19 cellular contexts compared by ENCODE assay signal in genomic region chr12:95717336-95717928, GRCh38.
DNase-seq lines count a peak whose midpoint lies in the region; ATAC-seq and TF ChIP-seq lines count a peak whose summit lies in the region.
"Had no signal": no experiment of that assay in that cellular context is flagged by ENCODE, and none has a peak within 500 bp of the region (broad histone marks: within the 10 kb centered on the region; RNA-seq: fewer than 3 reads in every experiment).

No MANE protein-coding gene starts in this region.

- H3K4me3 ChIP-seq in left ventricle myocardium inferior (no peak overlapping the region), body of pancreas (no peak overlapping the region), thoracic aorta (peak overlapping the region; percentile 15)
- H3K4me3 ChIP-seq: BLaER1 treated with 17β-estradiol and CSF1 and Interleukin-3, amounts not matched to agents 10 nM and 100 nM; MG63 had no signal

- no peaks in the 10 kb centered on the region for H3K4me1 Mint-ChIP-seq in activated CD8-positive, alpha-beta T cell treated with anti-CD3 and anti-CD28 coated beads, Interleukin-2, amount 10 ng/mL, durations not matched to agents 7 days and 5 days (ENCODE audit: low read depth)

- TF ChIP-seq CTCF in left ventricle myocardium inferior (IDR thresholded peaks at IDR 0.05; ENCODE audit: borderline replicate concordance) (no peak), body of pancreas (IDR thresholded peaks at IDR 0.05) (no peak), thoracic aorta (IDR thresholded peaks at IDR 0.05) (no peak)

- DNase-seq in left ventricle myocardium inferior, result no peak
- no peak for DNase-seq in Right ventricle myocardium inferior (ENCODE audit: missing footprints)
- DNase-seq in body of pancreas, result no peak
- peak; percentile 87 for DNase-seq in kidney glomerular epithelial cell (lab: John Stamatoyannopoulos, UW)
- no peak for DNase-seq in thoracic aorta (ENCODE audit: low spot score)
- DNase-seq in activated CD8-positive, alpha-beta T cell treated with anti-CD3 and anti-CD28 coated beads, Interleukin-2, amount 10 ng/mL, durations not matched to agents 7 days and 5 days, result no peak
- no peak for DNase-seq in mucosa of gallbladder (ENCODE audit: low spot score)
- DNase-seq: DMS 273 treated with DMSO at 0.1 percent for 48 hours, GOT3, KG1, MG63, NCI-H1092 treated with DMSO at 0.1 percent for 48 hours, NCI-H187 treated with DMSO at 0.1 percent for 48 hours, NCI-H446 treated with DMSO at 0.1 percent for 48 hours, NCI-H774 had no signal

- no peak overlapping the region for H3K27ac Mint-ChIP-seq in activated CD8-positive, alpha-beta T cell treated with anti-CD3 and anti-CD28 coated beads, Interleukin-2, amount 10 ng/mL, durations not matched to agents 7 days and 5 days

- peaks cover 13% of the 10 kb centered on the region for H3K27me3 Mint-ChIP-seq in activated CD8-positive, alpha-beta T cell treated with anti-CD3 and anti-CD28 coated beads, Interleukin-2, amount 10 ng/mL, durations not matched to agents 7 days and 5 days (ENCODE audit: low read depth)

- POLR2A ChIA-PET in activated CD8-positive, alpha-beta T cell treated with anti-CD3 and anti-CD28 coated beads, Interleukin-2, amount 10 ng/mL, durations not matched to agents 7 days and 5 days (lab: Charles Lee), result no interaction called here

- ATAC-seq in Right ventricle myocardium inferior, result no peak
- ATAC-seq in body of pancreas, result peak; percentile 37
- no peak for ATAC-seq in thoracic aorta (ENCODE audit: insufficient number of reproducible peaks, low FRiP score, low read depth)
- ATAC-seq in activated CD8-positive, alpha-beta T cell treated with anti-CD3 and anti-CD28 coated beads, Interleukin-2, amount 10 ng/mL, durations not matched to agents 7 days and 5 days, result no peak
- ATAC-seq in GM19351 (IDR thresholded peaks at IDR 0.05; ENCODE audit: unreplicated experiment), result no peak
- ATAC-seq: HepG2, Panc1 had no signal

- no peaks in the 10 kb centered on the region for H3K9me3 ChIP-seq in left ventricle myocardium inferior (replicated peaks)
- H3K9me3 ChIP-seq in body of pancreas, result no peaks in the 10 kb centered on the region
- H3K9me3 ChIP-seq in thoracic aorta, result no peaks in the 10 kb centered on the region
- H3K9me3 ChIP-seq: BLaER1 treated with 17β-estradiol and CSF1 and Interleukin-3, amounts not matched to agents 10 nM and 100 nM; MG63 had no signal

- intact Hi-C loops in left ventricle myocardium inferior (cut with micrococcal nuclease) (no loop called here), Right ventricle myocardium inferior (cut with DNase I) (no loop called here), body of pancreas (cut with DNase I) (no loop called here)

- H3K36me3 ChIP-seq in left ventricle myocardium inferior, result peaks cover 12% of the 10 kb centered on the region
- peaks cover 0 to 6% of the 10 kb centered on the region in 2 donors for H3K36me3 ChIP-seq in body of pancreas (replicated peaks in 1 of 2; ENCODE audit: insufficient read depth in 1 of 2, low read depth in 2 of 2)
- H3K36me3 ChIP-seq in thoracic aorta, result no peaks in the 10 kb centered on the region
- H3K36me3 ChIP-seq: BLaER1 treated with 17β-estradiol and CSF1 and Interleukin-3, amounts not matched to agents 10 nM and 100 nM had no signal

- H3K36me3 Mint-ChIP-seq in activated CD8-positive, alpha-beta T cell treated with anti-CD3 and anti-CD28 coated beads, Interleukin-2, amount 10 ng/mL, durations not matched to agents 7 days and 5 days (ENCODE audit: low read depth), result no peaks in the 10 kb centered on the region

- TF ChIP-seq POLR2A in body of pancreas (IDR thresholded peaks at IDR 0.05), result no peak

- H3K9me3 Mint-ChIP-seq in activated CD8-positive, alpha-beta T cell treated with anti-CD3 and anti-CD28 coated beads, Interleukin-2, amount 10 ng/mL, durations not matched to agents 7 days and 5 days (ENCODE audit: insufficient read depth), result no peaks in the 10 kb centered on the region

- WGBS in body of pancreas, 2 donors, result 35 to 47% methylated on average over 4 of the region's 4 CpGs

- no peak overlapping the region for H3K4me3 Mint-ChIP-seq in activated CD8-positive, alpha-beta T cell treated with anti-CD3 and anti-CD28 coated beads, Interleukin-2, amount 10 ng/mL, durations not matched to agents 7 days and 5 days

- H3K27ac ChIP-seq in left ventricle myocardium inferior (replicated peaks), result peak overlapping the region; percentile 40
- H3K27ac ChIP-seq in body of pancreas, result peak overlapping the region; percentile 9 to 74 (median 60)
- peak overlapping the region; percentile 21 to 40 for H3K27ac ChIP-seq in thoracic aorta
- H3K27ac ChIP-seq: BLaER1 treated with 17β-estradiol and CSF1 and Interleukin-3, amounts not matched to agents 10 nM and 100 nM had no signal

- peaks cover 52% of the 10 kb centered on the region for H3K4me1 ChIP-seq in left ventricle myocardium inferior
- H3K4me1 ChIP-seq in body of pancreas, result peaks cover 56% of the 10 kb centered on the region
- peaks cover 18 to 42% of the 10 kb centered on the region in 2 donors for H3K4me1 ChIP-seq in thoracic aorta (ENCODE audit: control insufficient read depth in 1 of 2, low read depth in 2 of 2)
- H3K4me1 ChIP-seq: BLaER1 treated with 17β-estradiol and CSF1 and Interleukin-3, amounts not matched to agents 10 nM and 100 nM had no signal

- H3K27me3 ChIP-seq in left ventricle myocardium inferior (ENCODE audit: low read depth), result no peaks in the 10 kb centered on the region
- H3K27me3 ChIP-seq in body of pancreas, result no peaks in the 10 kb centered on the region
- H3K27me3 ChIP-seq in thoracic aorta (replicated peaks; ENCODE audit: insufficient read depth), result no peaks in the 10 kb centered on the region
- H3K27me3 ChIP-seq: BLaER1 treated with 17β-estradiol and CSF1 and Interleukin-3, amounts not matched to agents 10 nM and 100 nM; MG63 had no signal

- CTCF ChIA-PET in activated CD8-positive, alpha-beta T cell treated with anti-CD3 and anti-CD28 coated beads, Interleukin-2, amount 10 ng/mL, durations not matched to agents 7 days and 5 days (lab: Charles Lee), result no interaction called here
